Comparison of ENCODE assay signal across 16 cellular contexts in genomic region chr2:236354973-236355595, GRCh38.
DNase-seq lines count a peak whose midpoint lies in the region; ATAC-seq and TF ChIP-seq lines count a peak whose summit lies in the region.
"Had no signal": no experiment of that assay in that cellular context is flagged by ENCODE, and none has a peak within 500 bp of the region (broad histone marks: within the 10 kb centered on the region; RNA-seq: fewer than 3 reads in every experiment).

No MANE protein-coding gene starts in this region.

- peak overlapping the region; percentile 92 for H3K18ac ChIP-seq in neuronal stem cell (ENCODE audit: low read length)

- peak; percentile 16 for ATAC-seq in stimulated activated naive CD8-positive, alpha-beta T cell treated with anti-CD3 and anti-CD28 coated beads, Interleukin-15, amount 100 ng/mL, for 72 hours
- ATAC-seq in stimulated activated naive CD8-positive, alpha-beta T cell treated with anti-CD3 and anti-CD28 coated beads, Interleukin-15, Interleukin-2, amounts not matched to agents 100 U/mL and 50 U/mL, for 24 hours, result no peak
- ATAC-seq in activated T-cell treated with anti-CD3 and anti-CD28 coated beads, Interleukin-2, amount 50 U/mL, for 4 hours, result no peak

- H3K4me3 Mint-ChIP-seq in activated CD4-positive, alpha-beta T cell treated with anti-CD3 and anti-CD28 coated beads, Interleukin-2, amount 10 ng/mL, durations not matched to agents 7 days and 5 days, result no peak overlapping the region
- no peak overlapping the region for H3K4me3 Mint-ChIP-seq in stimulated activated naive CD8-positive, alpha-beta T cell treated with anti-CD3 and anti-CD28 coated beads, Interleukin-15, amount 100 ng/mL, for 72 hours
- no peak overlapping the region for H3K4me3 Mint-ChIP-seq in activated T-cell treated with anti-CD3 and anti-CD28 coated beads, Interleukin-2, amount 50 U/mL, for 4 hours
- H3K4me3 Mint-ChIP-seq: CD14-positive monocyte; CD8-positive, alpha-beta memory T cell; HFFc6 had no signal

- no peaks in the 10 kb centered on the region for H4K20me1 ChIP-seq in osteoblast (ENCODE audit: insufficient read depth, low read length)

- H3K27me3 ChIP-seq in neuronal stem cell (ENCODE audit: control insufficient read depth in 3 of 3, insufficient read depth in 3 of 3, low read depth in 1 of 3, low read length in 3 of 3) (peaks cover 0 to 2% (median 0%) of the 10 kb centered on the region in 3 experiments), vagina (no peaks in the 10 kb centered on the region), osteoblast (ENCODE audit: insufficient read depth, low read length) (peaks cover 5% of the 10 kb centered on the region)

- no peak for DNase-seq in activated CD4-positive, alpha-beta T cell treated with anti-CD3 and anti-CD28 coated beads, Interleukin-2, amount 10 ng/mL, durations not matched to agents 7 days and 5 days
- DNase-seq in activated CD4-positive, alpha-beta T cell treated with anti-CD3 and anti-CD28 coated beads for 48 hours, result no peak
- no peak for DNase-seq in stimulated activated naive CD8-positive, alpha-beta T cell treated with anti-CD3 and anti-CD28 coated beads, Interleukin-15, amount 100 ng/mL, for 72 hours
- DNase-seq in stimulated activated naive CD8-positive, alpha-beta T cell treated with anti-CD3 and anti-CD28 coated beads, Interleukin-15, Interleukin-2, amounts not matched to agents 100 U/mL and 50 U/mL, for 24 hours, result no peak
- DNase-seq in neuronal stem cell (ENCODE audit: low spot score) (no peak), vagina (ENCODE audit: extremely low spot score in 2 of 2) (peak; percentile 72 to 87), osteoblast (ENCODE audit: insufficient read length, low spot score, missing footprints) (no peak)
- DNase-seq in activated T-cell treated with anti-CD3 and anti-CD28 coated beads, Interleukin-2, amount 50 U/mL, for 4 hours, result no peak
- DNase-seq: Caco-2; CD8-positive, alpha-beta memory T cell; GF-D8; HCEC 1CT; HFFc6 had no signal

- H3K4me1 ChIP-seq in neuronal stem cell (ENCODE audit: control insufficient read depth in 2 of 2, insufficient read depth in 1 of 2, low read depth in 1 of 2, low read length in 2 of 2), result peaks cover 0 to 7% of the 10 kb centered on the region in 2 donors
- no peaks in the 10 kb centered on the region for H3K4me1 ChIP-seq in vagina
- H3K4me1 ChIP-seq in osteoblast (ENCODE audit: insufficient read depth, low read length), result no peaks in the 10 kb centered on the region
- H3K4me1 ChIP-seq: Caco-2 had no signal

- no peaks in the 10 kb centered on the region for H3K79me2 ChIP-seq in osteoblast (ENCODE audit: insufficient read depth, low read length)

- no CpG with 5 or more reads among the region's 21 CpGs for WGBS in neuronal stem cell (ENCODE audit: extremely low coverage in 2 of 2, insufficient read length in 2 of 2, insufficient replicate concordance in 1 of 2), 2 donors

- H4K91ac ChIP-seq in neuronal stem cell (ENCODE audit: low read depth, low read length, poor library complexity), result no peak overlapping the region

- H3K9me3 ChIP-seq in neuronal stem cell (replicated peaks in 1 of 2; ENCODE audit: control insufficient read depth in 2 of 2, insufficient read depth in 1 of 2, low read depth in 1 of 2, low read length in 2 of 2) (peaks cover 0 to 2% of the 10 kb centered on the region in 2 donors), vagina (no peaks in the 10 kb centered on the region), osteoblast (ENCODE audit: low read depth, low read length) (no peaks in the 10 kb centered on the region)
- H3K9me3 ChIP-seq: Caco-2 had no signal

- no peak overlapping the region for H2BK5ac ChIP-seq in neuronal stem cell (ENCODE audit: low read length)

- no peak overlapping the region for H2BK120ac ChIP-seq in neuronal stem cell (ENCODE audit: low read depth, low read length)

- H3K4ac ChIP-seq in neuronal stem cell (ENCODE audit: low read length), result no peak overlapping the region

- intact Hi-C loops in vagina (cut with DNase I), result loop anchor here (5.0 kb wide), 1 partner anchor 707 kb away; no protein-coding TSS in a partner anchor

- H3K36me3 ChIP-seq in neuronal stem cell (replicated peaks in 1 of 2; ENCODE audit: control insufficient read depth in 2 of 2, insufficient read depth in 2 of 2, low read length in 2 of 2) (no peaks in the 10 kb centered on the region), vagina (no peaks in the 10 kb centered on the region), osteoblast (ENCODE audit: insufficient read depth, low read length) (no peaks in the 10 kb centered on the region)

- no peaks in the 10 kb centered on the region for H3K27me3 Mint-ChIP-seq in activated CD4-positive, alpha-beta T cell treated with anti-CD3 and anti-CD28 coated beads, Interleukin-2, amount 10 ng/mL, durations not matched to agents 7 days and 5 days
- H3K27me3 Mint-ChIP-seq in stimulated activated naive CD8-positive, alpha-beta T cell treated with anti-CD3 and anti-CD28 coated beads, Interleukin-15, amount 100 ng/mL, for 72 hours, result peaks cover 10% of the 10 kb centered on the region
- H3K27me3 Mint-ChIP-seq in activated T-cell treated with anti-CD3 and anti-CD28 coated beads, Interleukin-2, amount 50 U/mL, for 4 hours (ENCODE audit: low read depth), result peaks cover 8% of the 10 kb centered on the region

- TF ChIP-seq POLR2A in vagina (IDR thresholded peaks at IDR 0.05), result no peak

- peak overlapping the region; percentile 43 for H3K27ac Mint-ChIP-seq in activated CD4-positive, alpha-beta T cell treated with anti-CD3 and anti-CD28 coated beads, Interleukin-2, amount 10 ng/mL, durations not matched to agents 7 days and 5 days
- H3K27ac Mint-ChIP-seq in stimulated activated naive CD8-positive, alpha-beta T cell treated with anti-CD3 and anti-CD28 coated beads, Interleukin-15, amount 100 ng/mL, for 72 hours, result no peak overlapping the region
- H3K27ac Mint-ChIP-seq: HFFc6 had no signal

- H4K8ac ChIP-seq in neuronal stem cell (ENCODE audit: low read depth, low read length), result no peak overlapping the region

- peak overlapping the region; percentile 6 for H2AFZ ChIP-seq in neuronal stem cell (ENCODE audit: low read length)
- no peak overlapping the region for H2AFZ ChIP-seq in osteoblast (ENCODE audit: low read length)

- CTCF ChIA-PET in activated CD4-positive, alpha-beta T cell treated with anti-CD3 and anti-CD28 coated beads, Interleukin-2, amount 10 ng/mL, durations not matched to agents 7 days and 5 days (lab: Charles Lee), result no interaction called here

- H3K23ac ChIP-seq in neuronal stem cell (ENCODE audit: low read depth, low read length, poor library complexity), result no peak overlapping the region

- no peak for TF ChIP-seq CTCF in vagina (IDR thresholded peaks at IDR 0.05)
- no peak for TF ChIP-seq CTCF in osteoblast (IDR thresholded peaks at IDR 0.05; ENCODE audit: extremely low read depth, low read depth, low read length)

- no peak overlapping the region for H2AK5ac ChIP-seq in neuronal stem cell (ENCODE audit: low read depth, low read length)

- peaks cover 19% of the 10 kb centered on the region for H3K4me1 Mint-ChIP-seq in activated CD4-positive, alpha-beta T cell treated with anti-CD3 and anti-CD28 coated beads, Interleukin-2, amount 10 ng/mL, durations not matched to agents 7 days and 5 days
- H3K4me1 Mint-ChIP-seq in stimulated activated naive CD8-positive, alpha-beta T cell treated with anti-CD3 and anti-CD28 coated beads, Interleukin-15, amount 100 ng/mL, for 72 hours, result peaks cover 13% of the 10 kb centered on the region
- peaks cover 13% of the 10 kb centered on the region for H3K4me1 Mint-ChIP-seq in activated T-cell treated with anti-CD3 and anti-CD28 coated beads, Interleukin-2, amount 50 U/mL, for 4 hours (ENCODE audit: low read depth)

- H3K4me2 ChIP-seq in neuronal stem cell (ENCODE audit: insufficient read depth, low read length, poor library complexity, severe bottlenecking) (no peak overlapping the region), osteoblast (ENCODE audit: insufficient read depth, low read length) (no peak overlapping the region)

- POLR2A ChIA-PET in activated CD4-positive, alpha-beta T cell treated with anti-CD3 and anti-CD28 coated beads, Interleukin-2, amount 10 ng/mL, durations not matched to agents 7 days and 5 days (lab: Charles Lee), result no interaction called here

- H2BK12ac ChIP-seq in neuronal stem cell (ENCODE audit: low read length), result no peak overlapping the region

- H3K36me3 Mint-ChIP-seq in activated CD4-positive, alpha-beta T cell treated with anti-CD3 and anti-CD28 coated beads, Interleukin-2, amount 10 ng/mL, durations not matched to agents 7 days and 5 days (ENCODE audit: low read depth), result no peaks in the 10 kb centered on the region
- H3K36me3 Mint-ChIP-seq in activated T-cell treated with anti-CD3 and anti-CD28 coated beads, Interleukin-2, amount 50 U/mL, for 4 hours (ENCODE audit: insufficient read depth), result no peaks in the 10 kb centered on the region
- H3K36me3 Mint-ChIP-seq: CD14-positive monocyte; CD8-positive, alpha-beta memory T cell had no signal

- H3K79me1 ChIP-seq in neuronal stem cell (ENCODE audit: low read depth, low read length), result no peaks in the 10 kb centered on the region

- H3K9ac ChIP-seq in neuronal stem cell (ENCODE audit: low read depth, low read length, poor library complexity), result no peak overlapping the region

- no peak overlapping the region for H2BK15ac ChIP-seq in neuronal stem cell (ENCODE audit: low read length)

- H3K14ac ChIP-seq in neuronal stem cell (ENCODE audit: low read length), result peak overlapping the region; percentile 79

- no peak overlapping the region for H3K27ac ChIP-seq in neuronal stem cell (replicated peaks; ENCODE audit: low read length)
- H3K27ac ChIP-seq in vagina, result no peak overlapping the region
- no peak overlapping the region for H3K27ac ChIP-seq in osteoblast (ENCODE audit: low read depth, low read length)
- H3K27ac ChIP-seq: 22Rv1, HL-60 had no signal

- no peak overlapping the region for H3K4me3 ChIP-seq in neuronal stem cell (ENCODE audit: low read length in 2 of 2)
- no peak overlapping the region for H3K4me3 ChIP-seq in vagina
- H3K4me3 ChIP-seq in osteoblast (ENCODE audit: insufficient read depth, low read length), result no peak overlapping the region

- H3K9me3 Mint-ChIP-seq in activated CD4-positive, alpha-beta T cell treated with anti-CD3 and anti-CD28 coated beads, Interleukin-2, amount 10 ng/mL, durations not matched to agents 7 days and 5 days, result no peaks in the 10 kb centered on the region
- no peaks in the 10 kb centered on the region for H3K9me3 Mint-ChIP-seq in stimulated activated naive CD8-positive, alpha-beta T cell treated with anti-CD3 and anti-CD28 coated beads, Interleukin-15, amount 100 ng/mL, for 72 hours
- no peaks in the 10 kb centered on the region for H3K9me3 Mint-ChIP-seq in activated T-cell treated with anti-CD3 and anti-CD28 coated beads, Interleukin-2, amount 50 U/mL, for 4 hours
- H3K9me3 Mint-ChIP-seq: CD8-positive, alpha-beta memory T cell; HFFc6 had no signal

Comparison
In these comparisons a context has a peak if more than half of its experiments do, and no peak if none do; other contexts are left out.
1. DNase-seq: peak in vagina (2 of 2); none in activated CD4-positive, alpha-beta T cell treated with anti-CD3 and anti-CD28 coated beads, Interleukin-2, amount 10 ng/mL, durations not matched to agents 7 days and 5 days (single experiment), activated CD4-positive, alpha-beta T cell treated with anti-CD3 and anti-CD28 coated beads for 48 hours (single experiment), stimulated activated naive CD8-positive, alpha-beta T cell treated with anti-CD3 and anti-CD28 coated beads, Interleukin-15, amount 100 ng/mL, for 72 hours (0 of 2), stimulated activated naive CD8-positive, alpha-beta T cell treated with anti-CD3 and anti-CD28 coated beads, Interleukin-15, Interleukin-2, amounts not matched to agents 100 U/mL and 50 U/mL, for 24 hours (single experiment), neuronal stem cell (single experiment), activated T-cell treated with anti-CD3 and anti-CD28 coated beads, Interleukin-2, amount 50 U/mL, for 4 hours (single experiment) and osteoblast (single experiment).